In genomic region chr6:43427406-43428111, GRCh38 we compare ENCODE assay signal across 8 cellular contexts. TPM values are rescaled to one million over a fixed set of nuclear protein-coding genes. Genes with fewer than 3 reads are reported as not detected.
A peak's percentile ranks its signal among the peaks of the same experiment; 100 is the strongest.
DNase-seq lines count a peak whose midpoint lies in the region; ATAC-seq and TF ChIP-seq lines count a peak whose summit lies in the region.

TSS of gene ABCC10 (plus strand) at chr6:43427541. CDS start at chr6:43427979, 438 bp downstream.

- no peaks in the 10 kb centered on the region for H3K9me3 Mint-ChIP-seq in activated T-helper 2 cell treated with anti-CD3 and anti-CD28 coated beads, Interferon-gamma antibody, Interleukin-2, Interleukin-4, amounts not matched to agents 10 μg/mL and 5 μg/mL and 100 μg/mL, durations not matched to agents 14 hours and 24 hours and 36 hours
- H3K9me3 Mint-ChIP-seq in natural killer cell: no peaks in the 10 kb centered on the region

- H3K4me3 ChIP-seq in RWPE2 (ENCODE audit: severe bottlenecking): peak within 1 kb of the TSS; percentile 82

- H3K27ac ChIP-seq in RWPE2 (ENCODE audit: poor library complexity, severe bottlenecking): peak within 1 kb of the TSS; percentile 72

- no peaks in the 10 kb centered on the region for H3K27me3 Mint-ChIP-seq in activated T-helper 2 cell treated with anti-CD3 and anti-CD28 coated beads, Interferon-gamma antibody, Interleukin-2, Interleukin-4, amounts not matched to agents 10 μg/mL and 5 μg/mL and 100 μg/mL, durations not matched to agents 14 hours and 24 hours and 36 hours (ENCODE audit: low read depth)
- no peaks in the 10 kb centered on the region for H3K27me3 Mint-ChIP-seq in natural killer cell (ENCODE audit: low read depth in 2 of 2)

- peaks cover 12% of the 10 kb centered on the region for H3K36me3 Mint-ChIP-seq in activated T-helper 2 cell treated with anti-CD3 and anti-CD28 coated beads, Interferon-gamma antibody, Interleukin-2, Interleukin-4, amounts not matched to agents 10 μg/mL and 5 μg/mL and 100 μg/mL, durations not matched to agents 14 hours and 24 hours and 36 hours (ENCODE audit: low read depth)
- no peaks in the 10 kb centered on the region for H3K36me3 Mint-ChIP-seq in natural killer cell

- no peaks in the 10 kb centered on the region for H3K27me3 ChIP-seq in RWPE2 (ENCODE audit: insufficient read depth, poor library complexity, severe bottlenecking)

- H3K36me3 ChIP-seq in RWPE2 (ENCODE audit: low read depth): peaks cover 12% of the 10 kb centered on the region

- peak; percentile 91 for ATAC-seq in RWPE2 (ENCODE audit: low read depth)
- ATAC-seq in natural killer cell: peak; percentile 94 to 98 (median 94)

- no peaks in the 10 kb centered on the region for H3K9me3 ChIP-seq in RWPE2 (ENCODE audit: severe bottlenecking)

- peak; percentile 66 for TF ChIP-seq CTCF in RWPE2 (IDR thresholded peaks at IDR 0.05; ENCODE audit: poor library complexity, severe bottlenecking)
- peak; percentile 12 for TF ChIP-seq CTCF in natural killer cell (IDR thresholded peaks at IDR 0.05)

- H3K27ac Mint-ChIP-seq in activated T-helper 2 cell treated with anti-CD3 and anti-CD28 coated beads, Interferon-gamma antibody, Interleukin-2, Interleukin-4, amounts not matched to agents 10 μg/mL and 5 μg/mL and 100 μg/mL, durations not matched to agents 14 hours and 24 hours and 36 hours: peak within 1 kb of the TSS; percentile 93
- peak within 1 kb of the TSS; percentile 91 to 92 for H3K27ac Mint-ChIP-seq in natural killer cell

- intact Hi-C loops in activated T-helper 2 cell treated with anti-CD3 and anti-CD28 coated beads, Interferon-gamma antibody, Interleukin-2, Interleukin-4, amounts not matched to agents 10 μg/mL and 5 μg/mL and 100 μg/mL, durations not matched to agents 14 hours and 24 hours and 36 hours (cut with micrococcal nuclease): loop anchor here (5.0 kb wide), 2 partner anchors 45 to 500 kb away; partner anchors contain the start of gene CNPY3
- intact Hi-C loops in natural killer cell (cut with micrococcal nuclease): loop anchor here (1.0 to 5.0 kb wide), 4 partner anchors 27 to 90 kb away; partner anchors contain the start of genes DLK2, POLR1C and ZNF318

- H3K4me3 Mint-ChIP-seq in activated T-helper 2 cell treated with anti-CD3 and anti-CD28 coated beads, Interferon-gamma antibody, Interleukin-2, Interleukin-4, amounts not matched to agents 10 μg/mL and 5 μg/mL and 100 μg/mL, durations not matched to agents 14 hours and 24 hours and 36 hours (ENCODE audit: low read depth): peak within 1 kb of the TSS; percentile 91
- H3K4me3 Mint-ChIP-seq in natural killer cell: peak within 1 kb of the TSS; percentile 97

- peaks cover 19% of the 10 kb centered on the region for H3K4me1 Mint-ChIP-seq in activated T-helper 2 cell treated with anti-CD3 and anti-CD28 coated beads, Interferon-gamma antibody, Interleukin-2, Interleukin-4, amounts not matched to agents 10 μg/mL and 5 μg/mL and 100 μg/mL, durations not matched to agents 14 hours and 24 hours and 36 hours (ENCODE audit: low read depth)
- peaks cover 19 to 29% of the 10 kb centered on the region in 2 donors for H3K4me1 Mint-ChIP-seq in natural killer cell

- H3K4me1 ChIP-seq in RWPE2 (ENCODE audit: insufficient read depth, poor library complexity, severe bottlenecking): peaks cover 3% of the 10 kb centered on the region

- DNase-seq in ELR (ENCODE audit: low read depth): peak; percentile 96
- peak; percentile 98 for DNase-seq in H4 (ENCODE audit: low spot score)
- peak; percentile 95 for DNase-seq in LoVo (ENCODE audit: low spot score)
- DNase-seq in RWPE2 (ENCODE audit: low spot score): peak; percentile 96
- peak; percentile 93 for DNase-seq in activated T-helper 2 cell treated with anti-CD3 and anti-CD28 coated beads, Interferon-gamma antibody, Interleukin-2, Interleukin-4, amounts not matched to agents 10 μg/mL and 5 μg/mL and 100 μg/mL, durations not matched to agents 14 hours and 24 hours and 36 hours (ENCODE audit: low spot score)
- DNase-seq in fibroblast of peridontal ligament (ENCODE audit: extremely low read depth): peak; percentile 98
- peak; percentile 88 for DNase-seq in natural killer cell
- peak; percentile 94 for DNase-seq in stimulated activated naive CD4-positive, alpha-beta T cell treated with Interleukin-2 at 50 U/mL for 16 hours (lab: John Stamatoyannopoulos, UW)

RNA-seq across cellular contexts. Expression of gene ABCC10, which starts in this region (rescaled TPM):
- 6.9 and 11.7 TPM in 2 replicates for total RNA-seq in H4 (2014; rRNA removed; shearing (Covaris generic))
- total RNA-seq in activated T-helper 2 cell treated with anti-CD3 and anti-CD28 coated beads, Interferon-gamma antibody, Interleukin-2, Interleukin-4, amounts not matched to agents 10 μg/mL and 5 μg/mL and 100 μg/mL, durations not matched to agents 14 hours and 24 hours and 36 hours: 45.6 and 46.7 TPM in 2 replicates
- total RNA-seq in natural killer cell: 10 to 100 TPM; 74.6 to 90.5 (median 81.9) TPM

Comparison
In these comparisons a context has a peak if more than half of its experiments do, and no peak if none do; other contexts are left out.
1. Peak in every context shown above with its lines: DNase-seq, ATAC-seq, H3K4me3 ChIP-seq and H3K27ac ChIP-seq.